In genomic region chr17:45284176-45285140, GRCh38 we compare ENCODE assay signal across 1 cellular context.
TF ChIP-seq lines count a peak whose summit lies in the region.

No MANE protein-coding gene starts in this region.

TF ChIP-seq in H1, 55 proteins besides CTCF, POLR2A, EP300 and RAD21 (continued from another document):
- TF ChIP-seq, protein P1, sequence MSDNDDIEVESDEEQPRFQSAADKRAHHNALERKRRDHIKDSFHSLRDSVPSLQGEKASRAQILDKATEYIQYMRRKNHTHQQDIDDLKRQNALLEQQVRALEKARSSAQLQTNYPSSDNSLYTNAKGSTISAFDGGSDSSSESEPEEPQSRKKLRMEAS (IDR thresholded peaks at IDR 0.05) = no peak
